In the genomic region with DNA sequence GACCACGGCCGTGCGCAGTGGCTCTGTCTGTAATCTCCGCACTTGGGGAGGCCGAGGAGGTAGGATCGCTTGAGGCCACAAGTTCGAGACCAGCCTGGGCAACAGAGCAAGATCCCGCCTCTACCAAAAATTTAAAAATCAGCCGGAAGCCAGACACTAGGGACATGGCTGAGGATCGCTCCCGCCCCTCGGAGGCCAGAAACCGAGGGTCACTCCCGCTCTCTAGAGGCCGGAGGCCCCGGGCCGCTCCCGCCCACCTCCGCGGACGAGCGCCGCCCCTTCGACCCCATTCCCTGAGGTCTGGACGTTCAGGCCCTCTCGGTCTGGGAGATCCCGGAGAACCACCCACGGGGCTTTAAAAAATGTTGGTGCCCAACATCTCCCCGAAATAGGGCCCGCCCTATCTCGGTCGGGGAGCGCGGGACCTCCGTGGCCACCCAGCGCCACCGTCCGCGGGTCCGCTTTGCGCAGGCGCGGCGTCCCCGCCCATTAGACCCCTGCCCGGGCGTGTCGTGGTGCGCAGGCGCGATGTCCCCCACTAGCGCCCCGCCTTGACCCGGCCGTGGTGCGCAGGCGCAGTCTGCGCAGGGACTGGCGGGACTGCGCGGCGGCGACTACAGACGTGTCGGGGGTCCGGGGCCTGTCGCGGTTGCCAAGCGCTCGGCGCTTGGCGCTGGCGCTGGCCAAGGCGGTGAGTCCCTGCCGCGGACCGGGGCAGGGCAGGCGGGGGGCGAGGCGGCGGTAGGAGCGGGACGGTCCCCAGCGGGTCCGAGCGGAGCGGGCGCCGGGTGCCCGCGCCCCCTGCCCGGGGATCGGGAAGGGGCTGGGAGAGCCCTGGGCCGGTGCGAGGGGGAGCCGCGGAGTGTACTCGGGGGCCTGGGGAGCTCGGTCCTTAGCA, we compare ENCODE assay signal across 8 cellular contexts.
DNase-seq lines count a peak whose midpoint lies in the region; ATAC-seq and TF ChIP-seq lines count a peak whose summit lies in the region.
"Not testable (repeated sequence)": the region's sequence is repeated elsewhere in the genome, so short reads cannot be mapped to it uniquely, and the experiment has no call there.

No MANE protein-coding gene starts in this region.

- not testable (repeated sequence) for H3K79me2 ChIP-seq in DOHH2 (ENCODE audit: control insufficient read depth, low read length)

- DNase-seq in WTC11 (ENCODE audit: low spot score) (peak; percentile 90), astrocyte of the hippocampus (ENCODE audit: low read depth, low spot score) (peak; percentile 93), cardiac septum (ENCODE audit: low spot score) (peak; percentile 96), neural crest cell (ENCODE audit: low read depth, low spot score) (peak; percentile 88)
- DNase-seq in stimulated activated CD8-positive, alpha-beta memory T cell treated with anti-CD3 and anti-CD28 coated beads, Interleukin-15, amount 100 ng/mL, for 48 hours (ENCODE audit: low read depth in 2 of 2) = peak; percentile 63 to 89

- not testable (repeated sequence) for H3K9me3 ChIP-seq in DOHH2 (ENCODE audit: control insufficient read depth, insufficient read depth, low read length)

- not testable (repeated sequence) for H3K27me3 ChIP-seq in DOHH2 (ENCODE audit: control insufficient read depth, low read length)

- not testable (repeated sequence) for H3K9me2 ChIP-seq in DOHH2 (replicated peaks; ENCODE audit: control insufficient read depth, low read length)

- not testable (repeated sequence) for H3K4me1 Mint-ChIP-seq in WTC11, neural crest cell

- H3K4me3 Mint-ChIP-seq in WTC11 = peak overlapping the region; percentile 78
- peak overlapping the region; percentile 89 for H3K4me3 Mint-ChIP-seq in neural crest cell

- peak overlapping the region; percentile 67 for H3K4me3 ChIP-seq in DOHH2 (ENCODE audit: low read length)

- CTCF ChIA-PET in WTC11 (lab: Charles Lee) = not testable (repeated sequence)

- ATAC-seq in GM21576 (IDR thresholded peaks at IDR 0.05; ENCODE audit: unreplicated experiment) = peak; percentile 78
- peak; percentile 68 for ATAC-seq in HG03565 (IDR thresholded peaks at IDR 0.05; ENCODE audit: unreplicated experiment)
- peak; percentile 83 for ATAC-seq in WTC11

- not testable (repeated sequence) for H3K27ac Mint-ChIP-seq in WTC11; neural crest cell (ENCODE audit: unreplicated experiment)

- peak overlapping the region; percentile 53 for H3K4me2 ChIP-seq in DOHH2 (ENCODE audit: low read length)

- not testable (repeated sequence) for H3K36me3 Mint-ChIP-seq in WTC11; neural crest cell (ENCODE audit: low read depth)

- intact Hi-C loops in cardiac septum (cut with DNase I) = not testable (repeated sequence)

- POLR2A ChIA-PET in WTC11 (lab: Charles Lee) = not testable (repeated sequence)

- not testable (repeated sequence) for TF ChIP-seq CTCF in DOHH2 (IDR thresholded peaks at IDR 0.05; ENCODE audit: low read depth, low read length, poor library complexity, severe bottlenecking); WTC11 (IDR thresholded peaks at IDR 0.05); neural crest cell (conservative IDR thresholded peaks at IDR 0.05)

- not testable (repeated sequence) for H3K27me3 Mint-ChIP-seq in WTC11 (ENCODE audit: low read depth); neural crest cell (ENCODE audit: low read depth)

- H3K27ac ChIP-seq in DOHH2 (ENCODE audit: low read depth, low read length) = not testable (repeated sequence)

- H4K20me1 ChIP-seq in DOHH2 (ENCODE audit: control insufficient read depth, insufficient read depth, low read depth, low read length) = not testable (repeated sequence)

- not testable (repeated sequence) for H3K4me1 ChIP-seq in DOHH2 (ENCODE audit: control insufficient read depth, low read length)

- H3K9me3 Mint-ChIP-seq in WTC11, neural crest cell: not testable (repeated sequence)

- not testable (repeated sequence) for H3K36me3 ChIP-seq in DOHH2 (ENCODE audit: control insufficient read depth, low read length)

- H3F3A ChIP-seq in DOHH2 (ENCODE audit: control insufficient read depth, insufficient read depth) = not testable (repeated sequence)

TF ChIP-seq in WTC11, 78 proteins besides CTCF, POLR2A, EP300 and RAD21:
- peak; percentile 97 for TF ChIP-seq ZNF121 (CRISPR knock-in tag; IDR thresholded peaks at IDR 0.05)
- TF ChIP-seq GTF2I (CRISPR knock-in tag; conservative IDR thresholded peaks at IDR 0.05) = 0 out of 2 replicates have a peak, but pooled peaks have one; percentile 47
